1 cellular context compared by ENCODE assay signal in genomic region chrX:23919706-23920320, GRCh38.
TF ChIP-seq lines count a peak whose summit lies in the region.

No MANE protein-coding gene starts in this region.

TF ChIP-seq in H1, 55 proteins besides CTCF, POLR2A, EP300 and RAD21 (continued from another document):
- TF ChIP-seq CHD7 (IDR thresholded peaks at IDR 0.05; ENCODE audit: insufficient replicate concordance, low read length) (no peak), SIX5 (IDR thresholded peaks at IDR 0.05; ENCODE audit: low read depth, low read length) (no peak), NRF1 (IDR thresholded peaks at IDR 0.05; ENCODE audit: low read depth, low read length) (no peak), KDM4A (IDR thresholded peaks at IDR 0.05; ENCODE audit: low read depth, low read length, severe bottlenecking) (no peak), TAF7 (optimal IDR thresholded peaks at IDR 0.05; ENCODE audit: borderline replicate concordance, low read depth, low read length) (no peak), HDAC6 (IDR thresholded peaks at IDR 0.05; ENCODE audit: low read depth, low read length) (no peak), JUND (IDR thresholded peaks at IDR 0.05; ENCODE audit: low read length) (no peak), RXRA (IDR thresholded peaks at IDR 0.05; ENCODE audit: insufficient read depth, low read depth, low read length) (no peak), JUN (IDR thresholded peaks at IDR 0.05; ENCODE audit: low read depth, low read length) (no peak), TAF1 (IDR thresholded peaks at IDR 0.05; ENCODE audit: low read depth, low read length) (no peak), BCL11A (IDR thresholded peaks at IDR 0.05; ENCODE audit: low read depth in 2 of 2, low read length in 2 of 2) (no peak), TCF12 (IDR thresholded peaks at IDR 0.05; ENCODE audit: low read depth, low read length) (no peak), SP4 (IDR thresholded peaks at IDR 0.05; ENCODE audit: low read length) (no peak), PHF8 (conservative IDR thresholded peaks at IDR 0.05; ENCODE audit: low read depth, low read length) (no peak)
